ENCODE assay signal across 8 cellular contexts in the genomic region with DNA sequence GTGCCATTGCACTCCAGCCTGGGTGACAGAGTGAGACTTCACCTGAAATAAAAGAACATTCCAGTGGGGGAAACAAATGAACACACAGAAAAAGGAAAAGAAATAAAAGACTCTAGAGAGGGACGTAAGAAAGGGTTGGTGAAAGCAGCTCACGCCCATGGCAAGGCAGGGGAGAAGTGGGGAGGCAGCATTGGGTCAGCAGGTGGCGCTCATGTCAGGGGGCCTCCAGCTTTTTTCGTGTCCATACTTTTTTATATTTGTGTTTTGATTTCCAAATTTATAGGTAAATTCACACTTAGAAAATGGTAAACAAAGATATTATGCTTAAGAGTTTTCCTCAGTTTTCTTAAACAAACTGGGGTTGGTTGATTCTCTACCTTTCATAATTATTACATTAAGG. TPM values are rescaled to one million over a fixed set of nuclear protein-coding genes. Genes with fewer than 3 reads are reported as not detected.
DNase-seq lines count a peak whose midpoint lies in the region; ATAC-seq and TF ChIP-seq lines count a peak whose summit lies in the region.

No MANE protein-coding gene starts in this region.

- H3K9ac ChIP-seq in SU-DHL-6 (ENCODE audit: low read length) = no peak overlapping the region

- H3F3A ChIP-seq in SU-DHL-6 (ENCODE audit: insufficient read depth) = 0 out of 2 replicates have a peak, but pooled peaks cover 6% of the 10 kb centered on the region

- no peaks in the 10 kb centered on the region for H3K4me1 Mint-ChIP-seq in MCF 10A (ENCODE audit: insufficient read depth, unreplicated experiment)

- no peak overlapping the region for H3K4me2 ChIP-seq in SU-DHL-6 (ENCODE audit: low read depth, low read length, poor library complexity, severe bottlenecking)

- TF ChIP-seq CTCF in heart left ventricle (IDR thresholded peaks at IDR 0.05) = peak; percentile 32 to 71 (median 58)
- TF ChIP-seq CTCF in SU-DHL-6 (IDR thresholded peaks at IDR 0.05; ENCODE audit: insufficient read depth, low read length, poor library complexity, severe bottlenecking) = peak; percentile 32
- peak; percentile 34 for TF ChIP-seq CTCF in MCF 10A (IDR thresholded peaks at IDR 0.05; ENCODE audit: unreplicated experiment)
- peak; percentile 15 for TF ChIP-seq CTCF in lung (IDR thresholded peaks at IDR 0.05; ENCODE audit: control extremely low read depth, extremely low read depth)
- TF ChIP-seq CTCF in tibial artery (IDR thresholded peaks at IDR 0.05) = peak; percentile 48 to 63

- intact Hi-C loops in heart left ventricle (cut with DNase I) (loop anchor here in 6 of 10 donors (5.0 to 10.0 kb wide), 2 partner anchors 379 to 382 kb away; no protein-coding TSS in a partner anchor), cardiac septum (cut with DNase I) (no loop called here), MCF 10A (cut with micrococcal nuclease) (loop anchor here (1.0 kb wide), 1 partner anchor 384 kb away; no protein-coding TSS in a partner anchor), tibial artery (cut with DNase I; ENCODE audit: low total_unique reads) (no loop called here), posterior vena cava (cut with DNase I) (no loop called here)

- 58 to 76% (median 62%) methylated on average over 4 of the region's 4 CpGs for WGBS in heart left ventricle, 4 donors
- WGBS in lung, 2 donors = 71 to 87% methylated on average over 4 of the region's 4 CpGs

- DNase-seq in heart left ventricle = peak in 1 of 5 donors; percentile 42
- no peak for DNase-seq in cardiac septum (ENCODE audit: low spot score)
- DNase-seq in MCF 10A (ENCODE audit: unreplicated experiment) = peak; percentile 27
- no peak for DNase-seq in lung (ENCODE audit: low spot score)
- DNase-seq in tibial artery = peak in 1 of 2 donors; percentile 42
- DNase-seq in posterior vena cava (ENCODE audit: low spot score) = no peak
- no peak for DNase-seq in NCI-H526 (lab: John Stamatoyannopoulos, UW)

- POLR2A ChIA-PET in MCF 10A (lab: Yijun Ruan, JAX) = interaction anchor here (0.6 kb wide), 1 partner anchor 142 kb away, joined by 3 read pairs; no protein-coding TSS in a partner anchor

- no peaks in the 10 kb centered on the region for H3K9me2 ChIP-seq in SU-DHL-6 (replicated peaks; ENCODE audit: insufficient read depth, low read length)

- peaks cover 94% of the 10 kb centered on the region for H3K36me3 Mint-ChIP-seq in MCF 10A (ENCODE audit: insufficient read depth, unreplicated experiment)

- no TSS peak for BruUV-seq in MCF 10A (replicated peaks; lab: Mats Ljungman, UMichigan)

- CTCF ChIA-PET in MCF 10A (lab: Yijun Ruan, JAX) = interaction anchor here (0.6 to 4.6 kb wide), 7 partner anchors 13 to 383 kb away, joined by 3 to 20 read pairs (median 4); no protein-coding TSS in a partner anchor

- H3K79me2 ChIP-seq in SU-DHL-6 (ENCODE audit: insufficient read depth, low read length) = no peaks in the 10 kb centered on the region

- H3K36me3 ChIP-seq in heart left ventricle (peaks cover 0 to 100% (median 99%) of the 10 kb centered on the region in 9 donors), SU-DHL-6 (ENCODE audit: low read length) (peaks cover 8% of the 10 kb centered on the region; the same call in 1 of the 2 replicates), lung (ENCODE audit: control insufficient read depth in 2 of 2, insufficient read depth in 2 of 2, low read length in 2 of 2) (peaks cover 40 to 51% of the 10 kb centered on the region in 2 donors), tibial artery (peaks cover 75 to 99% (median 75%) of the 10 kb centered on the region in 3 donors)

- no peaks in the 10 kb centered on the region for H3K27me3 ChIP-seq in heart left ventricle
- H3K27me3 ChIP-seq in SU-DHL-6 (ENCODE audit: low read length) = no peaks in the 10 kb centered on the region
- no peaks in the 10 kb centered on the region for H3K27me3 ChIP-seq in lung (ENCODE audit: control insufficient read depth, insufficient read depth)
- H3K27me3 ChIP-seq in tibial artery = no peaks in the 10 kb centered on the region

- H3K9me3 Mint-ChIP-seq in MCF 10A (ENCODE audit: unreplicated experiment) = no peaks in the 10 kb centered on the region

- no peak overlapping the region for H3K4me3 Mint-ChIP-seq in MCF 10A (ENCODE audit: unreplicated experiment)

- no peaks in the 10 kb centered on the region for H4K20me1 ChIP-seq in SU-DHL-6 (ENCODE audit: low read depth, low read length)

- H3K27ac Mint-ChIP-seq in MCF 10A (ENCODE audit: low read depth, unreplicated experiment) = no peak overlapping the region

- H3K27ac ChIP-seq in heart left ventricle (no peak overlapping the region), SU-DHL-6 (ENCODE audit: low read depth, low read length) (no peak overlapping the region), lung (ENCODE audit: low read depth in 1 of 2, low read length in 1 of 2) (no peak overlapping the region), tibial artery (peak overlapping the region in 1 of 2 donors; percentile 7)

- peak in 1 of 4 donors; percentile 32 for ATAC-seq in heart left ventricle
- no peak for ATAC-seq in lung (ENCODE audit: insufficient read depth, low FRiP score)

- H3K4me3 ChIP-seq in heart left ventricle (no peak overlapping the region), SU-DHL-6 (ENCODE audit: insufficient read depth, low read length, poor library complexity, severe bottlenecking) (no peak overlapping the region), lung (no peak overlapping the region), tibial artery (no peak overlapping the region)

- no peak overlapping the region for H2AFZ ChIP-seq in SU-DHL-6 (ENCODE audit: low read depth, low read length, severe bottlenecking)

- no peaks in the 10 kb centered on the region for H3K27me3 Mint-ChIP-seq in MCF 10A (ENCODE audit: insufficient read depth, unreplicated experiment)

- no peaks in the 10 kb centered on the region for H3K9me3 ChIP-seq in heart left ventricle
- H3K9me3 ChIP-seq in SU-DHL-6 (ENCODE audit: insufficient read depth, low read length) = no peaks in the 10 kb centered on the region
- H3K9me3 ChIP-seq in lung (ENCODE audit: control insufficient read depth in 2 of 2, insufficient read depth in 1 of 2, low read length in 1 of 2) = no peaks in the 10 kb centered on the region
- no peaks in the 10 kb centered on the region for H3K9me3 ChIP-seq in tibial artery

- no peak for TF ChIP-seq POLR2A in heart left ventricle (IDR thresholded peaks at IDR 0.05)

- H3K4me1 ChIP-seq in heart left ventricle (peaks cover 0 to 15% (median 0%) of the 10 kb centered on the region in 12 donors), lung (ENCODE audit: control insufficient read depth in 2 of 2, insufficient read depth in 2 of 2, low read length in 2 of 2) (no peaks in the 10 kb centered on the region), tibial artery (no peaks in the 10 kb centered on the region)

RNA-seq across cellular contexts. Expression of gene VPS13D, which starts 45.5 kb away (rescaled TPM):
- total RNA-seq in heart left ventricle = 100 to 1,000 TPM in 4 of 9 donors, 10 to 100 TPM in 5; 74.3 to 301 (median 95.8) TPM
- polyA plus RNA-seq in heart left ventricle = 10 to 100 TPM; 32.1 to 84.8 TPM
- total RNA-seq in cardiac septum = 68.2 TPM
- total RNA-seq in MCF 10A (2022) = 36.5 and 39.3 TPM in 2 replicates
- 10 to 100 TPM; 55.3 to 76.0 TPM for total RNA-seq in lung
- polyA plus RNA-seq in lung = 10 to 100 TPM; 18.4 to 19.7 TPM
- total RNA-seq in posterior vena cava = 10 to 100 TPM; 74.9 to 96.7 TPM

Comparison
In these comparisons a context has a peak if more than half of its experiments do, and no peak if none do; other contexts are left out.
1. intact Hi-C loops: an anchor here in heart left ventricle (5.0 to 10.0 kb wide) and MCF 10A (1.0 kb wide); none called in cardiac septum, tibial artery and posterior vena cava.